In the genomic region with DNA sequence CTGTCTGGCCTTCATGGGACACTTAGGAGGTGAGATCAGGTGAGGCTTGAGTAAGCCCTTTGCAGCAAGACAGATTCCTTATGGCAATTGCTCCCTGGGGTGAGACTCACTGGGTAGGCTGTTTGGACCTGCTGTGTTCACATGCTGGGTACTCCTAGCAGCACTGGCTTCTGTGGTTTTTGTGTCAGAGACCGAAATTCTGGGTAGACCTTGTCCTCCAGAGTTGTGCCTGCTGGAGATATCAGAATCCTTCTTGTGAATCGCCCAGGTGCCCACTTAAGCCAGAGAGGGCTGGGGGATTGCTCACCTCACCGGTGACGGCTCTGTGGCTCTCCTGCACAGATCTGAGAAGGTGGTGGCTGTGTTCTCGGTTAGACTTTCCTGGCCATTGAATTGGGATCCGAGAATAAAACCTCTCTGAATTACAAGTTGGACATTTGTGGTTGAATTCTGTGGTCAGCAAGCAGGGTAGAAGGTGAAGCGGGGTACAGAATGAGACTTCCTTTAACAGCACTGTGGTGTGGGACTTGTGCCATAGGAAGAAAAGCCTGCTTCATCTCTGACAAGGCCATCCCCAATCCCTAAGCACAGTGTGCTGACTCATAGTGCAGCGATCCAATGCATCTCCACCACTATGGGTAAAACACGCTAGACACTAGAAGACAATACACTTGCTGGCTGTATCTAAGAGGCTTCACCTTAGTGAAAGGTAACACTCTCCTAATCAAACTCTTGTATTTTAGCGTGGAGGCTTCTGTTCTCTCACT, we compare ENCODE assay signal across 12 cellular contexts. TPM values are rescaled to one million over a fixed set of nuclear protein-coding genes. Genes with fewer than 3 reads are reported as not detected.
DNase-seq lines count a peak whose midpoint lies in the region; ATAC-seq, FAIRE-seq and TF ChIP-seq lines count a peak whose summit lies in the region.
"Had no signal": no experiment of that assay in that cellular context is flagged by ENCODE, and none has a peak within 500 bp of the region (broad histone marks: within the 10 kb centered on the region; RNA-seq: fewer than 3 reads in every experiment).

No MANE protein-coding gene starts in this region.

- no peaks in the 10 kb centered on the region for H3K36me3 ChIP-seq in Karpas-422 (ENCODE audit: insufficient read depth, low read length)
- peaks cover 0 to 2% of the 10 kb centered on the region in 2 donors for H3K36me3 ChIP-seq in small intestine (ENCODE audit: control insufficient read depth in 2 of 2, insufficient read depth in 2 of 2, low read length in 2 of 2)
- H3K36me3 ChIP-seq: upper lobe of right lung had no signal

- H3K9me3 ChIP-seq in Karpas-422 (ENCODE audit: low read length) (no peaks in the 10 kb centered on the region), small intestine (ENCODE audit: control insufficient read depth, low read depth) (no peaks in the 10 kb centered on the region)
- H3K9me3 ChIP-seq: upper lobe of right lung had no signal

- WGBS in small intestine, 3 donors = 80 to 86% (median 85%) methylated on average over 10 of the region's 10 CpGs

- H3K79me2 ChIP-seq in Karpas-422 (ENCODE audit: low read length) = no peaks in the 10 kb centered on the region

- in situ Hi-C loops in astrocyte of the cerebellum (cut with HindIII; ENCODE audit: low sequenced_read_pairs) = no loop called here

- peak; percentile 50 for DNase-seq in AG10803 (ENCODE audit: low read depth)
- no peak for DNase-seq in Karpas-422
- DNase-seq in astrocyte of the cerebellum (ENCODE audit: low read depth) = peak; percentile 88
- DNase-seq in iris pigment epithelial cell (ENCODE audit: low read depth) = peak; percentile 88
- no peak for DNase-seq in ureter (ENCODE audit: low spot score)
- DNase-seq in small intestine = no peak
- no peak for DNase-seq in frontal cortex (ENCODE audit: low spot score in 2 of 2)
- DNase-seq: activated CD8-positive, alpha-beta memory T cell treated with anti-CD3 and anti-CD28 coated beads, Interleukin-2, amount 50 U/mL, for 4 hours; NCI-H446; upper lobe of right lung had no signal

- H3K27ac ChIP-seq in Karpas-422 (ENCODE audit: low read length) = peak overlapping the region; percentile 93
- no peak overlapping the region for H3K27ac ChIP-seq in small intestine (ENCODE audit: low read depth in 1 of 2, low read length in 1 of 2)
- H3K27ac ChIP-seq: upper lobe of right lung had no signal

- H3K4me1 ChIP-seq in Karpas-422 (ENCODE audit: low read length) = peaks cover 82% of the 10 kb centered on the region
- no peaks in the 10 kb centered on the region for H3K4me1 ChIP-seq in small intestine (ENCODE audit: control insufficient read depth in 2 of 2, insufficient read depth in 1 of 2, low read depth in 1 of 2, low read length in 1 of 2)
- H3K4me1 ChIP-seq: upper lobe of right lung had no signal

- H3K4me2 ChIP-seq in Karpas-422 (ENCODE audit: low read depth, low read length, poor library complexity, severe bottlenecking) = peak overlapping the region; percentile 63

- no peak for ATAC-seq in HG03280 (IDR thresholded peaks at IDR 0.05; ENCODE audit: unreplicated experiment)
- ATAC-seq: upper lobe of right lung had no signal

- H3K4me3 ChIP-seq in AG10803 (ENCODE audit: low read length) (no peak overlapping the region), Karpas-422 (ENCODE audit: low read length) (no peak overlapping the region), astrocyte of the cerebellum (ENCODE audit: low read depth, low read length) (no peak overlapping the region), small intestine (ENCODE audit: low read depth in 1 of 2, low read length in 2 of 2) (no peak overlapping the region)
- H3K4me3 ChIP-seq: upper lobe of right lung had no signal

- H3K27me3 ChIP-seq in Karpas-422 (ENCODE audit: low read length) = no peaks in the 10 kb centered on the region
- no peaks in the 10 kb centered on the region for H3K27me3 ChIP-seq in small intestine (ENCODE audit: control insufficient read depth in 2 of 2, insufficient read depth in 2 of 2, low read length in 2 of 2)
- H3K27me3 ChIP-seq: upper lobe of right lung had no signal

- H4K20me1 ChIP-seq in Karpas-422 (ENCODE audit: insufficient read depth, low read depth, low read length) = no peaks in the 10 kb centered on the region

- H2AFZ ChIP-seq in Karpas-422 (ENCODE audit: low read length) = no peak overlapping the region

- H3K9me2 ChIP-seq in Karpas-422 (replicated peaks; ENCODE audit: insufficient read depth, low read length) = no peaks in the 10 kb centered on the region

- peak overlapping the region; percentile 51 for H3K9ac ChIP-seq in Karpas-422 (ENCODE audit: low read length)

- no peak for TF ChIP-seq CTCF in AG10803 (conservative IDR thresholded peaks at IDR 0.05; ENCODE audit: low read length)
- TF ChIP-seq CTCF in astrocyte of the cerebellum (IDR thresholded peaks at IDR 0.05; ENCODE audit: low read depth, low read length, missing control alignments) = no peak

- no peak for FAIRE-seq in small intestine (lab: Jason Lieb, UNC)
- no peak for FAIRE-seq in frontal cortex (lab: Jason Lieb, UNC)
- FAIRE-seq: H1 had no signal

RNA-seq across cellular contexts. Expression of a gene that starts 52.5 kb away (rescaled TPM):
- 7.2 and 8.6 TPM in 2 replicates for total RNA-seq in Karpas-422 (2014; rRNA removed; shearing (Covaris generic); ENCODE audit: low replicate concordance)
- total RNA-seq in ureter (59.3 TPM), frontal cortex (1.6 TPM)
- polyA plus RNA-seq in small intestine = 1 to 10 TPM; 3.0 to 6.9 (median 5.1) TPM

Comparison
In these comparisons a context has a peak if more than half of its experiments do, and no peak if none do; other contexts are left out.
1. DNase-seq: peak in AG10803 (single experiment), astrocyte of the cerebellum (single experiment) and iris pigment epithelial cell (single experiment); none in Karpas-422 (single experiment), ureter (single experiment), small intestine (single experiment) and frontal cortex (0 of 2).